ENCODE assay signal across 9 cellular contexts in genomic region chr9:32251539-32251938, GRCh38.
A peak's percentile ranks its signal among the peaks of the same experiment; 100 is the strongest.
DNase-seq lines count a peak whose midpoint lies in the region; ATAC-seq and TF ChIP-seq lines count a peak whose summit lies in the region.
"Had no signal": no experiment of that assay in that cellular context is flagged by ENCODE, and none has a peak within 500 bp of the region (broad histone marks: within the 10 kb centered on the region; RNA-seq: fewer than 3 reads in every experiment).

No MANE protein-coding gene starts in this region.

- H3K9me3 ChIP-seq in heart left ventricle, result peaks cover 0 to 7% (median 0%) of the 10 kb centered on the region in 12 donors
- no peaks in the 10 kb centered on the region for H3K9me3 ChIP-seq in right atrium auricular region
- H3K9me3 ChIP-seq in H9 (ENCODE audit: control insufficient read depth, low read depth, low read length), result no peaks in the 10 kb centered on the region
- H3K9me3 ChIP-seq in breast epithelium, result no peaks in the 10 kb centered on the region
- no peaks in the 10 kb centered on the region for H3K9me3 ChIP-seq in left lung
- no peaks in the 10 kb centered on the region for H3K9me3 ChIP-seq in testis

- H2BK15ac ChIP-seq in H9 (ENCODE audit: low read depth, low read length), result no peak overlapping the region

- H3K9me3 Mint-ChIP-seq in H9, result peaks cover 7 to 13% of the 10 kb centered on the region in 2 experiments; a peak in 4 of 5 replicates
- H3K9me3 Mint-ChIP-seq: memory B cell had no signal

- H3K4ac ChIP-seq in H9 (ENCODE audit: low read depth, low read length), result no peak overlapping the region

- peak overlapping the region; percentile 59 for H2AFZ ChIP-seq in H9 (ENCODE audit: low read length)

- TF ChIP-seq POLR2A in heart left ventricle (IDR thresholded peaks at IDR 0.05) (no peak), breast epithelium (IDR thresholded peaks at IDR 0.05) (no peak), testis (IDR thresholded peaks at IDR 0.05) (no peak)

- no peak overlapping the region for H3K56ac ChIP-seq in H9 (ENCODE audit: insufficient read length, low read depth, low read length)

- H3K27ac ChIP-seq in heart left ventricle (no peak overlapping the region), right atrium auricular region (no peak overlapping the region), H9 (ENCODE audit: insufficient read length, low read depth, low read length) (no peak overlapping the region), breast epithelium (no peak overlapping the region), left lung (no peak overlapping the region), testis (no peak overlapping the region)

- no peak overlapping the region for H3K9ac ChIP-seq in H9 (ENCODE audit: extremely low read depth, insufficient read length, low read length)

- H2BK120ac ChIP-seq in H9 (ENCODE audit: low read depth, low read length, poor library complexity, severe bottlenecking), result no peak overlapping the region

- peak in 2 of 4 donors; percentile 53 to 78 for ATAC-seq in heart left ventricle
- peak; percentile 74 for ATAC-seq in left lung

- H4K20me1 ChIP-seq in H9 (ENCODE audit: control insufficient read depth, insufficient read depth, insufficient read length), result no peaks in the 10 kb centered on the region

- peak in 3 of 5 donors; percentile 11 to 26 (median 22) for DNase-seq in heart left ventricle
- no peak for DNase-seq in right atrium auricular region (ENCODE audit: low spot score)
- peak; percentile 63 for DNase-seq in H9
- DNase-seq in LoVo (ENCODE audit: low spot score), result peak; percentile 54
- DNase-seq in RKO (ENCODE audit: low spot score), result peak; percentile 77
- DNase-seq in breast epithelium (ENCODE audit: low spot score in 2 of 2), result no peak
- peak in 1 of 2 donors; percentile 33 for DNase-seq in left lung
- DNase-seq in testis, result peak; percentile 79

- peaks cover 0 to 2% of the 10 kb centered on the region in 2 experiments; a peak in 1 of 4 replicates for H3K4me1 Mint-ChIP-seq in H9
- H3K4me1 Mint-ChIP-seq: memory B cell had no signal

- H3K14ac ChIP-seq in H9 (ENCODE audit: insufficient read depth, low read length), result no peak overlapping the region

- no peak overlapping the region for H3T11ph ChIP-seq in H9 (ENCODE audit: low read length)

- no peak overlapping the region for H4K5ac ChIP-seq in H9 (ENCODE audit: insufficient read length, low read depth, low read length)

- no peaks in the 10 kb centered on the region for H3K79me1 ChIP-seq in H9 (ENCODE audit: insufficient read depth, low read depth, low read length, poor library complexity, severe bottlenecking)

- no peak overlapping the region for H3K23ac ChIP-seq in H9 (ENCODE audit: insufficient read length, low read depth, low read length)

- no peak overlapping the region for H3K4me2 ChIP-seq in H9 (ENCODE audit: insufficient read depth, insufficient read length, low read length)

- no peaks in the 10 kb centered on the region for H3K79me2 ChIP-seq in H9 (ENCODE audit: insufficient read depth, low read length)

- H3K27me3 ChIP-seq in heart left ventricle (peaks cover 0 to 3% (median 0%) of the 10 kb centered on the region in 9 donors), right atrium auricular region (no peaks in the 10 kb centered on the region), H9 (ENCODE audit: insufficient read depth, low read length) (no peaks in the 10 kb centered on the region), breast epithelium (no peaks in the 10 kb centered on the region), left lung (no peaks in the 10 kb centered on the region), testis (no peaks in the 10 kb centered on the region)

- no peak overlapping the region for H3K4me3 ChIP-seq in heart left ventricle
- no peak overlapping the region for H3K4me3 ChIP-seq in right atrium auricular region
- H3K4me3 ChIP-seq in breast epithelium, result no peak overlapping the region
- no peak overlapping the region for H3K4me3 ChIP-seq in left lung
- no peak overlapping the region for H3K4me3 ChIP-seq in testis

- H2BK5ac ChIP-seq in H9 (ENCODE audit: insufficient read length, low read length), result no peak overlapping the region

- H3K23me2 ChIP-seq in H9 (ENCODE audit: insufficient read length, low read depth, low read length, poor library complexity, severe bottlenecking), result no peaks in the 10 kb centered on the region

- H3K36me3 Mint-ChIP-seq in H9 (ENCODE audit: insufficient read depth in 1 of 3, low read depth in 3 of 3), result peaks cover 6 to 8% (median 6%) of the 10 kb centered on the region in 3 experiments; a peak in 6 of 7 replicates
- H3K36me3 Mint-ChIP-seq: memory B cell had no signal

- TF ChIP-seq CTCF in heart left ventricle (IDR thresholded peaks at IDR 0.05), result peak; percentile 33 to 69 (median 56)
- TF ChIP-seq CTCF in right atrium auricular region (IDR thresholded peaks at IDR 0.05), result peak in 1 of 2 donors; percentile 73
- TF ChIP-seq CTCF in H9 (conservative IDR thresholded peaks at IDR 0.05), result peak; percentile 89
- TF ChIP-seq CTCF in breast epithelium (IDR thresholded peaks at IDR 0.05), result peak; percentile 17 to 45 (median 42)
- TF ChIP-seq CTCF in left lung (IDR thresholded peaks at IDR 0.05), result peak; percentile 59 to 60
- TF ChIP-seq CTCF in testis (IDR thresholded peaks at IDR 0.05), result peak in 2 of 3 experiments; percentile 49 to 55

- no peak overlapping the region for H4K91ac ChIP-seq in H9 (ENCODE audit: insufficient read length, low read depth, low read length)

- H2BK20ac ChIP-seq in H9 (ENCODE audit: low read depth, low read length, poor library complexity, severe bottlenecking), result no peak overlapping the region

- H3K27me3 Mint-ChIP-seq in H9 (ENCODE audit: low read depth), result no peaks in the 10 kb centered on the region; the same call in 1 of the 2 replicates

- H3K36me3 ChIP-seq in heart left ventricle (no peaks in the 10 kb centered on the region), right atrium auricular region (no peaks in the 10 kb centered on the region), breast epithelium (no peaks in the 10 kb centered on the region), left lung (no peaks in the 10 kb centered on the region), testis (ENCODE audit: low read depth, missing control alignments) (no peaks in the 10 kb centered on the region)

- no peak overlapping the region for H2AK5ac ChIP-seq in H9 (ENCODE audit: insufficient read length, low read length)

- H3K4me1 ChIP-seq in heart left ventricle, result no peaks in the 10 kb centered on the region
- H3K4me1 ChIP-seq in right atrium auricular region, result no peaks in the 10 kb centered on the region
- no peaks in the 10 kb centered on the region for H3K4me1 ChIP-seq in H9 (ENCODE audit: insufficient read depth, low read length)
- no peaks in the 10 kb centered on the region for H3K4me1 ChIP-seq in breast epithelium
- peaks cover 0 to 4% of the 10 kb centered on the region in 2 donors for H3K4me1 ChIP-seq in left lung
- H3K4me1 ChIP-seq in testis, result no peaks in the 10 kb centered on the region

- intact Hi-C loops in heart left ventricle (cut with DNase I) (loop anchor here in 2 of 10 donors (10.0 kb wide), 2 partner anchors 1127 to 1137 kb away; no protein-coding TSS in a partner anchor), breast epithelium (cut with DNase I; ENCODE audit: low total_unique reads) (no loop called here), left lung (cut with DNase I) (no loop called here), testis (cut with DNase I; ENCODE audit: low total_unique reads) (no loop called here)

- H3K27ac Mint-ChIP-seq in H9, result no peak overlapping the region
- H3K27ac Mint-ChIP-seq: memory B cell had no signal

- no peak overlapping the region for H2BK12ac ChIP-seq in H9 (ENCODE audit: insufficient read length, low read depth, low read length)

- no peak overlapping the region for H3K4me3 Mint-ChIP-seq in H9
- H3K4me3 Mint-ChIP-seq: memory B cell had no signal

- WGBS in heart left ventricle, 4 donors, result 2 to 6% (median 4%) methylated on average over 5 of the region's 5 CpGs
- no CpG with 5 or more reads among the region's 5 CpGs for WGBS in H9 (ENCODE audit: extremely low coverage, insufficient read length, low lambda C conversion rate)
- 0 to 1% methylated on average over 5 of the region's 5 CpGs for WGBS in testis, 2 donors

- H3K18ac ChIP-seq in H9 (ENCODE audit: insufficient read length, low read depth, low read length), result no peak overlapping the region

- no peak overlapping the region for H4K8ac ChIP-seq in H9 (replicated peaks; ENCODE audit: insufficient read length, low read depth, low read length)

Comparison
In these comparisons a context has a peak if more than half of its experiments do, and no peak if none do; other contexts are left out.
1. DNase-seq: peak in heart left ventricle (3 of 5), H9 (single experiment), LoVo (single experiment), RKO (single experiment) and testis (single experiment); none in right atrium auricular region (single experiment) and breast epithelium (0 of 2).